1 cellular context compared by ENCODE assay signal in the genomic region with DNA sequence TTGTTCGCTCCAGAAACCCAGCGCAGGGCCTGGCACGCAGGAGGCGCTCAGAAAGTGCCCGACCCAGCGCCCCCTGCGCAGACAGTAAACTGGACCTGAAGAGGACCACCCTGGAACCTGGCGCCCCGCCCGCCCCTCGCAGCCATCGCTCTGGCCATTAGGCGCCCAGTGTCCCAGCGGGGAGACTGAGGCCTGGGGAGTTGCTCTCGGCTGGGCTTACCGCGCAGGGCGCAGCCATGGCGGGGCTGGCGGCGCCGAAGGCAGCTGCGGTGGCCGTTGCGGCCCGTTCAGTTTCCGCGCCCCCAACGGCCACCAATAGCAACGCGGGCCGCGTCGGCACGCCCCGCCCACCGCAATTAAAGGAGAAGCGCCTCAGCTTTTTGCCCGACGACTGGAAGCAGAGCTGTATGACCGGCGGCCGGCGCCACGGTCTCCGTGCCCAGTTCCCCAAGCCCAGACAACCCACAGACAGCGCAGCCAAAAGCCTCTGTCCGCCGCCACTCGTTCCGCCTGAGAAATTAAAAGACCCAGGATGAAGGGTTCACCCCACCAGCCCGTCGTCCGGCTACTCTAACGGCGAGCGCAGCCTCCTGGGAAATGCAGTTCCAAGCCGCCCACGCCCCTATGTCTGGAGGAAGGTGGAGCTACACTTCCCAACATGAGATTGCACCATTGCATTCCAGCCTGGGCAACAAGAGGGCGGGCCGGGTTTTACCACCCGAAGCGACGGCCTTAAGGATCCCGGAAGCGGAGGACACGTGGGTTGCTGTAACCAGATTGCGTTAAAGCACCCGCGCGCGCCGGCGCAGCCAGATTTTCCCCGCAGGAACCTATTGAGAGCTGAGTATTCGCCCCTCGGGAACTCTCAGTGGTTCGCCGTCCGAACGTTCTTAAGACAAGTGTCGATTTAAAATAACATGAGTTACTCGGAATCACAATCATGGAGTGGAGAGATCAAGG.
A peak's percentile ranks its signal among the peaks of the same experiment; 100 is the strongest.
TF ChIP-seq lines count a peak whose summit lies in the region.

A gene (minus strand): TSS at position 289 of the 960 bp plus-strand sequence. CDS start 51 bp downstream, at position 238.

TF ChIP-seq in HepG2, 621 proteins besides CTCF, POLR2A, EP300 and RAD21 (continued from another document and continues in another):
- TF ChIP-seq ZNF460 (CRISPR knock-in tag; IDR thresholded peaks at IDR 0.05; ENCODE audit: borderline replicate concordance) (peak; percentile 21; the same call in 1 of the 2 replicates), ZNF431 (CRISPR knock-in tag; IDR thresholded peaks at IDR 0.05; ENCODE audit: borderline replicate concordance, low read depth) (0 out of 2 replicates have a peak, but pooled peaks have one; percentile 20), TOE1 (CRISPR knock-in tag; IDR thresholded peaks at IDR 0.05) (no peak), KDM4B (CRISPR knock-in tag; IDR thresholded peaks at IDR 0.05) (peak; percentile 88; the same call in 1 of the 2 replicates), ATRX (CRISPR knock-in tag; IDR thresholded peaks at IDR 0.05; ENCODE audit: borderline replicate concordance) (no peak), GTF2F1 (IDR thresholded peaks at IDR 0.05; ENCODE audit: low read length) (no peak), ATF7-NPFF (CRISPR knock-in tag; IDR thresholded peaks at IDR 0.05; ENCODE audit: low read depth) (no peak; the same call in 1 of the 2 replicates), STAG1 (CRISPR knock-in tag; IDR thresholded peaks at IDR 0.05) (no peak), TRIM24 (CRISPR knock-in tag; IDR thresholded peaks at IDR 0.05) (no peak), ZNF253 (CRISPR knock-in tag; IDR thresholded peaks at IDR 0.05; ENCODE audit: borderline replicate concordance) (no peak), ZNF441 (CRISPR knock-in tag; IDR thresholded peaks at IDR 0.05; ENCODE audit: borderline replicate concordance) (peak; percentile 48; the same call in 1 of the 2 replicates), MYC (CRISPR knock-in tag; IDR thresholded peaks at IDR 0.05; ENCODE audit: borderline replicate concordance) (peak; percentile 96), NFYB (CRISPR knock-in tag; IDR thresholded peaks at IDR 0.05) (peak; percentile 85), SALL1 (CRISPR knock-in tag; IDR thresholded peaks at IDR 0.05) (peak; percentile 78), ZNF549 (CRISPR knock-in tag; IDR thresholded peaks at IDR 0.05) (no peak), ZNF747 (CRISPR knock-in tag; IDR thresholded peaks at IDR 0.05; ENCODE audit: borderline replicate concordance) (peak; percentile 70; the same call in 1 of the 2 replicates), ZNF564 (CRISPR knock-in tag; IDR thresholded peaks at IDR 0.05) (peak; percentile 89), ZNF589 (CRISPR knock-in tag; conservative IDR thresholded peaks at IDR 0.05) (0 out of 2 replicates have a peak, but pooled peaks have one; percentile 71), NFKBIZ (CRISPR knock-in tag; IDR thresholded peaks at IDR 0.05) (no peak), CAMTA2 (CRISPR knock-in tag; IDR thresholded peaks at IDR 0.05; ENCODE audit: borderline replicate concordance) (peak; percentile 69), MBNL3 (CRISPR knock-in tag; conservative IDR thresholded peaks at IDR 0.05) (no peak), TSC22D2 (CRISPR knock-in tag; IDR thresholded peaks at IDR 0.05; ENCODE audit: borderline replicate concordance) (peak; percentile 66; the same call in 1 of the 2 replicates), ZBTB3 (CRISPR knock-in tag; IDR thresholded peaks at IDR 0.05; ENCODE audit: borderline replicate concordance, low read depth) (no peak), CREB1 (IDR thresholded peaks at IDR 0.05) (peak; percentile 80), CREB1 (CRISPR knock-in tag; IDR thresholded peaks at IDR 0.05) (peak; percentile 87), PTBP1 (IDR thresholded peaks at IDR 0.05; ENCODE audit: low read depth, low read length, poor library complexity, severe bottlenecking) (no peak), ZNF12 (CRISPR knock-in tag; IDR thresholded peaks at IDR 0.05) (peak; percentile 43; the same call in 1 of the 2 replicates), CCDC6 (CRISPR knock-in tag; IDR thresholded peaks at IDR 0.05) (peak; percentile 76; the same call in 1 of the 2 replicates), KLF12 (CRISPR knock-in tag; IDR thresholded peaks at IDR 0.05; ENCODE audit: borderline replicate concordance) (0 out of 2 replicates have a peak, but pooled peaks have one; percentile 25), TAF1 (CRISPR knock-in tag; IDR thresholded peaks at IDR 0.05) (peak; percentile 56), NFE2L2 (IDR thresholded peaks at IDR 0.05; ENCODE audit: low read length) (no peak)
- TF ChIP-seq, protein P1, sequence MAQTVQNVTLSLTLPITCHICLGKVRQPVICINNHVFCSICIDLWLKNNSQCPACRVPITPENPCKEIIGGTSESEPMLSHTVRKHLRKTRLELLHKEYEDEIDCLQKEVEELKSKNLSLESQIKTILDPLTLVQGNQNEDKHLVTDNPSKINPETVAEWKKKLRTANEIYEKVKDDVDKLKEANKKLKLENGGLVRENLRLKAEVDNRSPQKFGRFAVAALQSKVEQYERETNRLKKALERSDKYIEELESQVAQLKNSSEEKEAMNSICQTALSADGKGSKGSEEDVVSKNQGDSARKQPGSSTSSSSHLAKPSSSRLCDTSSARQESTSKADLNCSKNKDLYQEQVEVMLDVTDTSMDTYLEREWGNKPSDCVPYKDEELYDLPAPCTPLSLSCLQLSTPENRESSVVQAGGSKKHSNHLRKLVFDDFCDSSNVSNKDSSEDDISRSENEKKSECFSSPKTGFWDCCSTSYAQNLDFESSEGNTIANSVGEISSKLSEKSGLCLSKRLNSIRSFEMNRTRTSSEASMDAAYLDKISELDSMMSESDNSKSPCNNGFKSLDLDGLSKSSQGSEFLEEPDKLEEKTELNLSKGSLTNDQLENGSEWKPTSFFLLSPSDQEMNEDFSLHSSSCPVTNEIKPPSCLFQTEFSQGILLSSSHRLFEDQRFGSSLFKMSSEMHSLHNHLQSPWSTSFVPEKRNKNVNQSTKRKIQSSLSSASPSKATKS (CRISPR knock-in tag; IDR thresholded peaks at IDR 0.05): no peak
- TF ChIP-seq, protein P2, sequence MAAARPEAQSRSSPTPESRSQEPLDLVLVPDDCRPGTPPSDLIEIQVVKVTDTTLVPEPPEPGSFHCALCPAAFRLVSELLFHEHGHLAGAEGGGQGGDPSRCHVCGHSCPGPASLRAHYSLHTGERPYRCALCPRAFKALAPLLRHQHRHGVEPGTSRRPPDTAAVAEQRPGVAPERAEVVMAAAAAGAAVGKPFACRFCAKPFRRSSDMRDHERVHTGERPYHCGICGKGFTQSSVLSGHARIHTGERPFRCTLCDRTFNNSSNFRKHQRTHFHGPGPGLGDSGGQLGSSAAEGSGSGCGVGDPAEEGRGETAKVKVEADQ (CRISPR knock-in tag; IDR thresholded peaks at IDR 0.05; ENCODE audit: borderline replicate concordance): no peak
- TF ChIP-seq, protein P3, sequence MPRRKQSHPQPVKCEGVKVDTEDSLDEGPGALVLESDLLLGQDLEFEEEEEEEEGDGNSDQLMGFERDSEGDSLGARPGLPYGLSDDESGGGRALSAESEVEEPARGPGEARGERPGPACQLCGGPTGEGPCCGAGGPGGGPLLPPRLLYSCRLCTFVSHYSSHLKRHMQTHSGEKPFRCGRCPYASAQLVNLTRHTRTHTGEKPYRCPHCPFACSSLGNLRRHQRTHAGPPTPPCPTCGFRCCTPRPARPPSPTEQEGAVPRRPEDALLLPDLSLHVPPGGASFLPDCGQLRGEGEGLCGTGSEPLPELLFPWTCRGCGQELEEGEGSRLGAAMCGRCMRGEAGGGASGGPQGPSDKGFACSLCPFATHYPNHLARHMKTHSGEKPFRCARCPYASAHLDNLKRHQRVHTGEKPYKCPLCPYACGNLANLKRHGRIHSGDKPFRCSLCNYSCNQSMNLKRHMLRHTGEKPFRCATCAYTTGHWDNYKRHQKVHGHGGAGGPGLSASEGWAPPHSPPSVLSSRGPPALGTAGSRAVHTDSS (CRISPR knock-in tag; conservative IDR thresholded peaks at IDR 0.05): no peak
- TF ChIP-seq, protein P4, sequence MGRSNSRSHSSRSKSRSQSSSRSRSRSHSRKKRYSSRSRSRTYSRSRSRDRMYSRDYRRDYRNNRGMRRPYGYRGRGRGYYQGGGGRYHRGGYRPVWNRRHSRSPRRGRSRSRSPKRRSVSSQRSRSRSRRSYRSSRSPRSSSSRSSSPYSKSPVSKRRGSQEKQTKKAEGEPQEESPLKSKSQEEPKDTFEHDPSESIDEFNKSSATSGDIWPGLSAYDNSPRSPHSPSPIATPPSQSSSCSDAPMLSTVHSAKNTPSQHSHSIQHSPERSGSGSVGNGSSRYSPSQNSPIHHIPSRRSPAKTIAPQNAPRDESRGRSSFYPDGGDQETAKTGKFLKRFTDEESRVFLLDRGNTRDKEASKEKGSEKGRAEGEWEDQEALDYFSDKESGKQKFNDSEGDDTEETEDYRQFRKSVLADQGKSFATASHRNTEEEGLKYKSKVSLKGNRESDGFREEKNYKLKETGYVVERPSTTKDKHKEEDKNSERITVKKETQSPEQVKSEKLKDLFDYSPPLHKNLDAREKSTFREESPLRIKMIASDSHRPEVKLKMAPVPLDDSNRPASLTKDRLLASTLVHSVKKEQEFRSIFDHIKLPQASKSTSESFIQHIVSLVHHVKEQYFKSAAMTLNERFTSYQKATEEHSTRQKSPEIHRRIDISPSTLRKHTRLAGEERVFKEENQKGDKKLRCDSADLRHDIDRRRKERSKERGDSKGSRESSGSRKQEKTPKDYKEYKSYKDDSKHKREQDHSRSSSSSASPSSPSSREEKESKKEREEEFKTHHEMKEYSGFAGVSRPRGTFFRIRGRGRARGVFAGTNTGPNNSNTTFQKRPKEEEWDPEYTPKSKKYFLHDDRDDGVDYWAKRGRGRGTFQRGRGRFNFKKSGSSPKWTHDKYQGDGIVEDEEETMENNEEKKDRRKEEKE (IDR thresholded peaks at IDR 0.05): no peak
- TF ChIP-seq, protein P5, sequence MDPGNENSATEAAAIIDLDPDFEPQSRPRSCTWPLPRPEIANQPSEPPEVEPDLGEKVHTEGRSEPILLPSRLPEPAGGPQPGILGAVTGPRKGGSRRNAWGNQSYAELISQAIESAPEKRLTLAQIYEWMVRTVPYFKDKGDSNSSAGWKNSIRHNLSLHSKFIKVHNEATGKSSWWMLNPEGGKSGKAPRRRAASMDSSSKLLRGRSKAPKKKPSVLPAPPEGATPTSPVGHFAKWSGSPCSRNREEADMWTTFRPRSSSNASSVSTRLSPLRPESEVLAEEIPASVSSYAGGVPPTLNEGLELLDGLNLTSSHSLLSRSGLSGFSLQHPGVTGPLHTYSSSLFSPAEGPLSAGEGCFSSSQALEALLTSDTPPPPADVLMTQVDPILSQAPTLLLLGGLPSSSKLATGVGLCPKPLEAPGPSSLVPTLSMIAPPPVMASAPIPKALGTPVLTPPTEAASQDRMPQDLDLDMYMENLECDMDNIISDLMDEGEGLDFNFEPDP (CRISPR knock-in tag; conservative IDR thresholded peaks at IDR 0.05): no peak
- TF ChIP-seq, protein P6, sequence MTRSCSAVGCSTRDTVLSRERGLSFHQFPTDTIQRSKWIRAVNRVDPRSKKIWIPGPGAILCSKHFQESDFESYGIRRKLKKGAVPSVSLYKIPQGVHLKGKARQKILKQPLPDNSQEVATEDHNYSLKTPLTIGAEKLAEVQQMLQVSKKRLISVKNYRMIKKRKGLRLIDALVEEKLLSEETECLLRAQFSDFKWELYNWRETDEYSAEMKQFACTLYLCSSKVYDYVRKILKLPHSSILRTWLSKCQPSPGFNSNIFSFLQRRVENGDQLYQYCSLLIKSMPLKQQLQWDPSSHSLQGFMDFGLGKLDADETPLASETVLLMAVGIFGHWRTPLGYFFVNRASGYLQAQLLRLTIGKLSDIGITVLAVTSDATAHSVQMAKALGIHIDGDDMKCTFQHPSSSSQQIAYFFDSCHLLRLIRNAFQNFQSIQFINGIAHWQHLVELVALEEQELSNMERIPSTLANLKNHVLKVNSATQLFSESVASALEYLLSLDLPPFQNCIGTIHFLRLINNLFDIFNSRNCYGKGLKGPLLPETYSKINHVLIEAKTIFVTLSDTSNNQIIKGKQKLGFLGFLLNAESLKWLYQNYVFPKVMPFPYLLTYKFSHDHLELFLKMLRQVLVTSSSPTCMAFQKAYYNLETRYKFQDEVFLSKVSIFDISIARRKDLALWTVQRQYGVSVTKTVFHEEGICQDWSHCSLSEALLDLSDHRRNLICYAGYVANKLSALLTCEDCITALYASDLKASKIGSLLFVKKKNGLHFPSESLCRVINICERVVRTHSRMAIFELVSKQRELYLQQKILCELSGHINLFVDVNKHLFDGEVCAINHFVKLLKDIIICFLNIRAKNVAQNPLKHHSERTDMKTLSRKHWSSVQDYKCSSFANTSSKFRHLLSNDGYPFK (CRISPR knock-in tag; IDR thresholded peaks at IDR 0.05; ENCODE audit: borderline replicate concordance): peak; percentile 68; the same call in 1 of the 2 replicates
- TF ChIP-seq, protein P7, sequence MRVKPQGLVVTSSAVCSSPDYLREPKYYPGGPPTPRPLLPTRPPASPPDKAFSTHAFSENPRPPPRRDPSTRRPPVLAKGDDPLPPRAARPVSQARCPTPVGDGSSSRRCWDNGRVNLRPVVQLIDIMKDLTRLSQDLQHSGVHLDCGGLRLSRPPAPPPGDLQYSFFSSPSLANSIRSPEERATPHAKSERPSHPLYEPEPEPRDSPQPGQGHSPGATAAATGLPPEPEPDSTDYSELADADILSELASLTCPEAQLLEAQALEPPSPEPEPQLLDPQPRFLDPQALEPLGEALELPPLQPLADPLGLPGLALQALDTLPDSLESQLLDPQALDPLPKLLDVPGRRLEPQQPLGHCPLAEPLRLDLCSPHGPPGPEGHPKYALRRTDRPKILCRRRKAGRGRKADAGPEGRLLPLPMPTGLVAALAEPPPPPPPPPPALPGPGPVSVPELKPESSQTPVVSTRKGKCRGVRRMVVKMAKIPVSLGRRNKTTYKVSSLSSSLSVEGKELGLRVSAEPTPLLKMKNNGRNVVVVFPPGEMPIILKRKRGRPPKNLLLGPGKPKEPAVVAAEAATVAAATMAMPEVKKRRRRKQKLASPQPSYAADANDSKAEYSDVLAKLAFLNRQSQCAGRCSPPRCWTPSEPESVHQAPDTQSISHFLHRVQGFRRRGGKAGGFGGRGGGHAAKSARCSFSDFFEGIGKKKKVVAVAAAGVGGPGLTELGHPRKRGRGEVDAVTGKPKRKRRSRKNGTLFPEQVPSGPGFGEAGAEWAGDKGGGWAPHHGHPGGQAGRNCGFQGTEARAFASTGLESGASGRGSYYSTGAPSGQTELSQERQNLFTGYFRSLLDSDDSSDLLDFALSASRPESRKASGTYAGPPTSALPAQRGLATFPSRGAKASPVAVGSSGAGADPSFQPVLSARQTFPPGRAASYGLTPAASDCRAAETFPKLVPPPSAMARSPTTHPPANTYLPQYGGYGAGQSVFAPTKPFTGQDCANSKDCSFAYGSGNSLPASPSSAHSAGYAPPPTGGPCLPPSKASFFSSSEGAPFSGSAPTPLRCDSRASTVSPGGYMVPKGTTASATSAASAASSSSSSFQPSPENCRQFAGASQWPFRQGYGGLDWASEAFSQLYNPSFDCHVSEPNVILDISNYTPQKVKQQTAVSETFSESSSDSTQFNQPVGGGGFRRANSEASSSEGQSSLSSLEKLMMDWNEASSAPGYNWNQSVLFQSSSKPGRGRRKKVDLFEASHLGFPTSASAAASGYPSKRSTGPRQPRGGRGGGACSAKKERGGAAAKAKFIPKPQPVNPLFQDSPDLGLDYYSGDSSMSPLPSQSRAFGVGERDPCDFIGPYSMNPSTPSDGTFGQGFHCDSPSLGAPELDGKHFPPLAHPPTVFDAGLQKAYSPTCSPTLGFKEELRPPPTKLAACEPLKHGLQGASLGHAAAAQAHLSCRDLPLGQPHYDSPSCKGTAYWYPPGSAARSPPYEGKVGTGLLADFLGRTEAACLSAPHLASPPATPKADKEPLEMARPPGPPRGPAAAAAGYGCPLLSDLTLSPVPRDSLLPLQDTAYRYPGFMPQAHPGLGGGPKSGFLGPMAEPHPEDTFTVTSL (CRISPR knock-in tag; IDR thresholded peaks at IDR 0.05; ENCODE audit: borderline replicate concordance): 0 out of 2 replicates have a peak, but pooled peaks have one; percentile 39
